8 cellular contexts compared by ENCODE assay signal in genomic region chr6:150004783-150005717, GRCh38. TPM values are rescaled to one million over a fixed set of nuclear protein-coding genes. Genes with fewer than 3 reads are reported as not detected.
DNase-seq lines count a peak whose midpoint lies in the region; ATAC-seq, FAIRE-seq and TF ChIP-seq lines count a peak whose summit lies in the region.

No MANE protein-coding gene starts in this region.

- peak overlapping the region; percentile 83 for H3K4me3 Mint-ChIP-seq in activated naive CD8-positive, alpha-beta T cell treated with anti-CD3 and anti-CD28 coated beads for 36 hours

- H3K27me3 Mint-ChIP-seq in activated naive CD8-positive, alpha-beta T cell treated with anti-CD3 and anti-CD28 coated beads for 36 hours: peaks cover 47% of the 10 kb centered on the region

- H3K4me1 ChIP-seq in cardiac muscle cell (ENCODE audit: low read depth) (no peaks in the 10 kb centered on the region), pancreas (peaks cover 0 to 4% (median 0%) of the 10 kb centered on the region in 3 donors), thyroid gland (peaks cover 0 to 6% of the 10 kb centered on the region in 2 donors)

- H3K27ac ChIP-seq in cardiac muscle cell (no peak overlapping the region), pancreas (peak overlapping the region in 1 of 4 donors; percentile 21), thyroid gland (no peak overlapping the region)

- no peak for FAIRE-seq in pancreas (lab: Jason Lieb, UNC)

- ATAC-seq in HG02610 (IDR thresholded peaks at IDR 0.05; ENCODE audit: unreplicated experiment) (peak; percentile 48), pancreas (peak; percentile 97 to 99 (median 99))

- peaks cover 59% of the 10 kb centered on the region for H3K4me1 Mint-ChIP-seq in activated naive CD8-positive, alpha-beta T cell treated with anti-CD3 and anti-CD28 coated beads for 36 hours

- peak; percentile 94 for DNase-seq in GM06990 (ENCODE audit: extremely low read depth, insufficient read length)
- peak; percentile 86 for DNase-seq in NCI-H1092 treated with DMSO at 0.1 percent for 48 hours (lab: John Stamatoyannopoulos, UW)
- DNase-seq in SKM-1 treated with dmso at 0.1 percent for 144 hours (lab: John Stamatoyannopoulos, UW; ENCODE audit: unreplicated experiment): peak; percentile 51
- DNase-seq in activated naive CD8-positive, alpha-beta T cell treated with anti-CD3 and anti-CD28 coated beads for 36 hours: peak; percentile 92
- peak; percentile 91 to 96 for DNase-seq in cardiac muscle cell (ENCODE audit: low read depth in 1 of 2, low spot score in 1 of 2)
- DNase-seq in pancreas: peak; percentile 93 to 97 (median 96)
- peak; percentile 95 to 96 for DNase-seq in thyroid gland

- TF ChIP-seq CTCF in GM06990 (IDR thresholded peaks at IDR 0.05; ENCODE audit: insufficient read depth, low read length, poor library complexity, severe bottlenecking): no peak
- TF ChIP-seq CTCF in cardiac muscle cell (IDR thresholded peaks at IDR 0.05; ENCODE audit: low read depth, low read length): no peak
- no peak for TF ChIP-seq CTCF in pancreas (IDR thresholded peaks at IDR 0.05)
- no peak for TF ChIP-seq CTCF in thyroid gland (IDR thresholded peaks at IDR 0.05)

- no peak for TF ChIP-seq POLR2A in thyroid gland (IDR thresholded peaks at IDR 0.05)

- H3K36me3 ChIP-seq in GM06990 (ENCODE audit: control insufficient read depth, insufficient read depth, low read length) (no peaks in the 10 kb centered on the region), cardiac muscle cell (no peaks in the 10 kb centered on the region), pancreas (no peaks in the 10 kb centered on the region), thyroid gland (no peaks in the 10 kb centered on the region)

- WGBS in pancreas, 2 donors: 1% methylated on average over 72 to 79 of the region's 79 CpGs
- WGBS in thyroid gland, 2 donors: 1% methylated on average over 28 to 64 of the region's 79 CpGs

- intact Hi-C loops in pancreas (cut with DNase I): loop anchor here in 1 of 3 donors (5.0 kb wide), 1 partner anchor 68 kb away; no protein-coding TSS in a partner anchor
- intact Hi-C loops in thyroid gland (cut with DNase I): loop anchor here (10.0 kb wide), 1 partner anchor 160 kb away; no protein-coding TSS in a partner anchor

- H3K27me3 ChIP-seq in GM06990 (replicated peaks; ENCODE audit: control insufficient read depth, insufficient read depth, low read length) (no peaks in the 10 kb centered on the region; the same call in 1 of the 2 replicates), cardiac muscle cell (peaks cover 73% of the 10 kb centered on the region), pancreas (no peaks in the 10 kb centered on the region), thyroid gland (no peaks in the 10 kb centered on the region)

- peak overlapping the region; percentile 67 for H3K4me3 ChIP-seq in GM06990 (replicated peaks; ENCODE audit: low read depth, low read length)
- H3K4me3 ChIP-seq in cardiac muscle cell: peak overlapping the region; percentile 63
- peak overlapping the region; percentile 40 to 66 (median 48) for H3K4me3 ChIP-seq in pancreas
- peak overlapping the region in 2 of 3 donors; percentile 23 to 39 for H3K4me3 ChIP-seq in thyroid gland (replicated peaks in 1 of 3)

- no peaks in the 10 kb centered on the region for H3K9me3 ChIP-seq in cardiac muscle cell (ENCODE audit: low read depth)
- H3K9me3 ChIP-seq in pancreas: no peaks in the 10 kb centered on the region
- no peaks in the 10 kb centered on the region for H3K9me3 ChIP-seq in thyroid gland

- H3K36me3 Mint-ChIP-seq in activated naive CD8-positive, alpha-beta T cell treated with anti-CD3 and anti-CD28 coated beads for 36 hours: peaks cover 5% of the 10 kb centered on the region

- H3K9me3 Mint-ChIP-seq in activated naive CD8-positive, alpha-beta T cell treated with anti-CD3 and anti-CD28 coated beads for 36 hours: peaks cover 3% of the 10 kb centered on the region

- H3K27ac Mint-ChIP-seq in activated naive CD8-positive, alpha-beta T cell treated with anti-CD3 and anti-CD28 coated beads for 36 hours: peak overlapping the region; percentile 84

RNA-seq across cellular contexts. Expression of gene RAET1L, which starts 20.3 kb away (rescaled TPM):
- not detected for total RNA-seq in activated naive CD8-positive, alpha-beta T cell treated with anti-CD3 and anti-CD28 coated beads for 36 hours
- not detected in 2 replicates for total RNA-seq in cardiac muscle cell
- polyA plus RNA-seq in cardiac muscle cell: not detected in 2 replicates
- total RNA-seq in pancreas: under 1 TPM in 2 of 6 donors, not detected in 4; 0.46 to 0.53 TPM
- not detected for polyA plus RNA-seq in pancreas
- total RNA-seq in thyroid gland: not detected

RNA-seq across cellular contexts. Expression of gene ULBP1, which starts 41.3 kb away (rescaled TPM):
- 1 to 10 TPM; 2.8 to 2.9 TPM for total RNA-seq in activated naive CD8-positive, alpha-beta T cell treated with anti-CD3 and anti-CD28 coated beads for 36 hours
- total RNA-seq in cardiac muscle cell (0.04 TPM in 1 of 2 replicates, not detected in the other), pancreas (1 to 10 TPM in 1 of 6 donors, under 1 TPM in 3, not detected in 2; 0.04 to 1.3 (median 0.09) TPM), thyroid gland (under 1 TPM in 2 of 4 donors, not detected in 2; 0.33 to 0.46 TPM)
- polyA plus RNA-seq in cardiac muscle cell (not detected in 2 replicates), pancreas (under 1 TPM in 1 of 2 donors, not detected in 1; 0.02 TPM)
